ENCODE assay signal across 10 cellular contexts in genomic region chr3:152197937-152198336, GRCh38.
DNase-seq lines count a peak whose midpoint lies in the region; ATAC-seq, FAIRE-seq and TF ChIP-seq lines count a peak whose summit lies in the region.
"Had no signal": no experiment of that assay in that cellular context is flagged by ENCODE, and none has a peak within 500 bp of the region (broad histone marks: within the 10 kb centered on the region; RNA-seq: fewer than 3 reads in every experiment).

No MANE protein-coding gene starts in this region.

- no peak overlapping the region for H2BK20ac ChIP-seq in IMR-90 (ENCODE audit: low read depth, low read length)

- no peak overlapping the region; the same call in 1 of the 2 replicates for H2BK120ac ChIP-seq in IMR-90 (ENCODE audit: low read depth, low read length)

- peak overlapping the region; percentile 44 for H2BK5ac ChIP-seq in IMR-90 (ENCODE audit: low read depth, low read length, poor library complexity, severe bottlenecking)

- TF ChIP-seq CTCF in IMR-90 (conservative IDR thresholded peaks at IDR 0.05; ENCODE audit: low read depth, low read length) (no peak), thoracic aorta (IDR thresholded peaks at IDR 0.05) (no peak)

- ATAC-seq in activated CD8-positive, alpha-beta memory T cell treated with anti-CD3 and anti-CD28 coated beads, Interleukin-2, amount 10 ng/mL, durations not matched to agents 7 days and 5 days: no peak
- no peak for ATAC-seq in IMR-90 (ENCODE audit: low read depth)
- no peak for ATAC-seq in effector memory CD8-positive, alpha-beta T cell (replicated peaks)
- no peak for ATAC-seq in thoracic aorta (ENCODE audit: insufficient number of reproducible peaks, low FRiP score, low read depth)
- ATAC-seq in HG02852 (IDR thresholded peaks at IDR 0.05; ENCODE audit: unreplicated experiment): no peak
- no peak for ATAC-seq in sciatic nerve

- no peak overlapping the region for H2AK9ac ChIP-seq in IMR-90 (replicated peaks; ENCODE audit: low read depth, low read length, poor library complexity)

- H3K18ac ChIP-seq in IMR-90 (ENCODE audit: low read depth, low read length): peak overlapping the region; percentile 77; the same call in 1 of the 2 replicates

- no peak overlapping the region for H4K8ac ChIP-seq in IMR-90 (ENCODE audit: low read depth in 2 of 2, low read length in 2 of 2)

- no peak overlapping the region for H3K56ac ChIP-seq in IMR-90 (ENCODE audit: extremely low read depth, insufficient read depth, low read length)

- H3K27me3 Mint-ChIP-seq in activated CD8-positive, alpha-beta memory T cell treated with anti-CD3 and anti-CD28 coated beads, Interleukin-2, amount 10 ng/mL, durations not matched to agents 7 days and 5 days: no peaks in the 10 kb centered on the region
- no peaks in the 10 kb centered on the region for H3K27me3 Mint-ChIP-seq in effector memory CD8-positive, alpha-beta T cell

- BruUV-seq in IMR-90 (replicated peaks; lab: Mats Ljungman, UMichigan): no TSS peak

- no peak overlapping the region for H2BK15ac ChIP-seq in IMR-90 (ENCODE audit: low read depth, low read length)

- no peak overlapping the region for H2AFZ ChIP-seq in IMR-90 (replicated peaks; ENCODE audit: low read length, poor library complexity)

- H3K4me2 ChIP-seq in IMR-90 (ENCODE audit: low read depth, low read length): no peak overlapping the region

- H4K5ac ChIP-seq in IMR-90 (ENCODE audit: low read depth, low read length): peak overlapping the region; percentile 59; the same call in 1 of the 2 replicates

- H3K9ac ChIP-seq in IMR-90 (ENCODE audit: low read depth, low read length): no peak overlapping the region

- H3K4me3 ChIP-seq in IMR-90 (ENCODE audit: insufficient read depth, low read depth, low read length) (no peak overlapping the region), thoracic aorta (peak overlapping the region; percentile 62)

- H3K27ac ChIP-seq in IMR-90 (ENCODE audit: insufficient read depth, low read length): no peak overlapping the region
- H3K27ac ChIP-seq in thoracic aorta: peak overlapping the region; percentile 91 to 92

- POLR2A ChIA-PET in IMR-90 (lab: Charles Lee; ENCODE audit: unreplicated experiment): no interaction called here

- H3K36me3 ChIP-seq in IMR-90 (ENCODE audit: control insufficient read depth, insufficient read depth, low read length) (no peaks in the 10 kb centered on the region), thoracic aorta (no peaks in the 10 kb centered on the region)

- H3K23ac ChIP-seq in IMR-90 (ENCODE audit: low read depth, low read length): no peak overlapping the region

- H3K27ac Mint-ChIP-seq in activated CD8-positive, alpha-beta memory T cell treated with anti-CD3 and anti-CD28 coated beads, Interleukin-2, amount 10 ng/mL, durations not matched to agents 7 days and 5 days: peak overlapping the region; percentile 99
- peak overlapping the region; percentile 95 to 96 for H3K27ac Mint-ChIP-seq in effector memory CD8-positive, alpha-beta T cell

- no peak overlapping the region for H4K91ac ChIP-seq in IMR-90 (ENCODE audit: insufficient read depth, low read depth, low read length)

- no peak for TF ChIP-seq POLR2A in IMR-90 (IDR thresholded peaks at IDR 0.05; ENCODE audit: low read depth, low read length)

- H3K9me3 Mint-ChIP-seq in activated CD8-positive, alpha-beta memory T cell treated with anti-CD3 and anti-CD28 coated beads, Interleukin-2, amount 10 ng/mL, durations not matched to agents 7 days and 5 days (ENCODE audit: low read depth): no peaks in the 10 kb centered on the region
- no peaks in the 10 kb centered on the region for H3K9me3 Mint-ChIP-seq in effector memory CD8-positive, alpha-beta T cell

- WGBS in IMR-90 (ENCODE audit: extremely low coverage in 2 of 2, insufficient read length in 1 of 2), 2 experiments: no CpG with 5 or more reads among the region's 3 CpGs

- in situ Hi-C loops in IMR-90 (cut with MboI; ENCODE audit: low sequenced_read_pairs): no loop called here

- no peak for FAIRE-seq in GM19239 (lab: Jason Lieb, UNC)

- H3K9me3 ChIP-seq in IMR-90 (ENCODE audit: control insufficient read depth, insufficient read depth, low read length) (no peaks in the 10 kb centered on the region), thoracic aorta (no peaks in the 10 kb centered on the region)

- intact Hi-C loops in IMR-90 (cut with micrococcal nuclease): no loop called here
- intact Hi-C loops in sciatic nerve (cut with DNase I): no loop called here

- no peak overlapping the region for H3K4ac ChIP-seq in IMR-90 (ENCODE audit: low read depth, low read length)

- peak overlapping the region; percentile 71 for H3K4me3 Mint-ChIP-seq in activated CD8-positive, alpha-beta memory T cell treated with anti-CD3 and anti-CD28 coated beads, Interleukin-2, amount 10 ng/mL, durations not matched to agents 7 days and 5 days
- H3K4me3 Mint-ChIP-seq in effector memory CD8-positive, alpha-beta T cell: peak overlapping the region; percentile 69 to 82

- peaks cover 83% of the 10 kb centered on the region for H3K4me1 Mint-ChIP-seq in activated CD8-positive, alpha-beta memory T cell treated with anti-CD3 and anti-CD28 coated beads, Interleukin-2, amount 10 ng/mL, durations not matched to agents 7 days and 5 days
- peaks cover 45 to 72% of the 10 kb centered on the region in 2 donors for H3K4me1 Mint-ChIP-seq in effector memory CD8-positive, alpha-beta T cell (ENCODE audit: low read depth in 2 of 2)

- TF ChIP-seq RAD21 in IMR-90 (IDR thresholded peaks at IDR 0.05; ENCODE audit: low read length): no peak

- no peak overlapping the region for H3K14ac ChIP-seq in IMR-90 (replicated peaks; ENCODE audit: low read depth, low read length)

- no peak overlapping the region for H2AK5ac ChIP-seq in IMR-90 (ENCODE audit: low read depth, low read length)

- no peaks in the 10 kb centered on the region for H4K20me1 ChIP-seq in IMR-90 (ENCODE audit: insufficient read depth, low read length)

- H3K4me1 ChIP-seq in IMR-90 (ENCODE audit: control insufficient read depth, insufficient read depth, low read length) (peaks cover 3% of the 10 kb centered on the region; the same call in 1 of the 2 replicates), thoracic aorta (ENCODE audit: control insufficient read depth in 1 of 2, low read depth in 2 of 2) (peaks cover 34 to 54% of the 10 kb centered on the region in 2 donors)

- CTCF ChIA-PET in activated CD8-positive, alpha-beta memory T cell treated with anti-CD3 and anti-CD28 coated beads, Interleukin-2, amount 10 ng/mL, durations not matched to agents 7 days and 5 days (lab: Charles Lee): interaction anchor here (0.9 to 2.0 kb wide), 4 partner anchors 14 to 82 kb away, joined by 3 to 4 read pairs (median 3); partner anchors contain the start of gene MBNL1
- CTCF ChIA-PET in IMR-90 (lab: Yijun Ruan, JAX): interaction anchor here (0.5 kb wide), 1 partner anchor 74 kb away, joined by 3 read pairs; no protein-coding TSS in a partner anchor

- H3K27me3 ChIP-seq in IMR-90 (ENCODE audit: control insufficient read depth, insufficient read depth, low read length) (no peaks in the 10 kb centered on the region), thoracic aorta (replicated peaks; ENCODE audit: insufficient read depth) (no peaks in the 10 kb centered on the region)

- dilution Hi-C loops in IMR-90 (cut with HindIII; ENCODE audit: low sequenced_read_pairs, unreplicated experiment): no loop called here

- DNase-seq in activated CD8-positive, alpha-beta memory T cell treated with anti-CD3 and anti-CD28 coated beads, Interleukin-2, amount 10 ng/mL, durations not matched to agents 7 days and 5 days: no peak
- no peak for DNase-seq in activated CD8-positive, alpha-beta memory T cell treated with anti-CD3 and anti-CD28 coated beads, Interleukin-2, amount 50 U/mL, for 4 hours
- DNase-seq in IMR-90 (no peak), thoracic aorta (ENCODE audit: low spot score) (no peak), GM19239 (ENCODE audit: insufficient read length, low spot score) (no peak), sciatic nerve (ENCODE audit: low spot score) (no peak)
- DNase-seq in effector memory CD8-positive, alpha-beta T cell: no peak
- DNase-seq: mammary epithelial cell, NCI-H187 had no signal

- no peaks in the 10 kb centered on the region for H3K9me1 ChIP-seq in IMR-90 (ENCODE audit: insufficient read depth, low read length)

- peaks cover 3% of the 10 kb centered on the region for H3K36me3 Mint-ChIP-seq in activated CD8-positive, alpha-beta memory T cell treated with anti-CD3 and anti-CD28 coated beads, Interleukin-2, amount 10 ng/mL, durations not matched to agents 7 days and 5 days
- H3K36me3 Mint-ChIP-seq in effector memory CD8-positive, alpha-beta T cell (ENCODE audit: insufficient read depth): peaks cover 40% of the 10 kb centered on the region

- H3K79me1 ChIP-seq in IMR-90 (ENCODE audit: low read depth in 1 of 2, low read length in 2 of 2): no peaks in the 10 kb centered on the region; a peak in 1 of 4 replicates

TF ChIP-seq in IMR-90, 13 proteins besides CTCF, POLR2A, EP300 and RAD21 (continues in another document):
- TF ChIP-seq CEBPB (IDR thresholded peaks at IDR 0.05; ENCODE audit: low read depth, low read length) (no peak), RFX5 (IDR thresholded peaks at IDR 0.05; ENCODE audit: low read depth, low read length) (no peak), RCOR1 (IDR thresholded peaks at IDR 0.05; ENCODE audit: insufficient replicate concordance, low read length) (no peak), MXI1 (IDR thresholded peaks at IDR 0.05; ENCODE audit: borderline replicate concordance, low read depth, low read length) (no peak), NFE2L2 (IDR thresholded peaks at IDR 0.05; ENCODE audit: low read depth, low read length) (no peak), MAZ (IDR thresholded peaks at IDR 0.05; ENCODE audit: borderline replicate concordance, low read depth, low read length) (no peak), CHD1 (IDR thresholded peaks at IDR 0.05; ENCODE audit: low read depth, low read length) (no peak), FOS (IDR thresholded peaks at IDR 0.05; ENCODE audit: low read depth, low read length) (no peak), ELK1 (IDR thresholded peaks at IDR 0.05; ENCODE audit: borderline replicate concordance, low read depth, low read length) (no peak), BHLHE40 (IDR thresholded peaks at IDR 0.05; ENCODE audit: low read depth, low read length) (no peak)
